In genomic region chrX:15335135-15336022, GRCh38 we compare ENCODE assay signal across 8 cellular contexts. TPM values are rescaled to one million over a fixed set of nuclear protein-coding genes. Genes with fewer than 3 reads are reported as not detected.
A peak's percentile ranks its signal among the peaks of the same experiment; 100 is the strongest.
DNase-seq lines count a peak whose midpoint lies in the region; ATAC-seq, FAIRE-seq and TF ChIP-seq lines count a peak whose summit lies in the region.

Gene PIGA, minus strand, starts transcription at chrX:15335523. Its CDS starts 3,593 bp downstream, at chrX:15331930.

- peak; percentile 93 to 94 for TF ChIP-seq POLR2A in gastrocnemius medialis (IDR thresholded peaks at IDR 0.05)

- H3K27me3 ChIP-seq in iPS DF 6.9 (ENCODE audit: control insufficient read depth, insufficient read depth, low read length) (no peaks in the 10 kb centered on the region), gastrocnemius medialis (no peaks in the 10 kb centered on the region)

- in situ Hi-C loops in gastrocnemius medialis (cut with MboI; ENCODE audit: low sequenced_read_pairs in 4 of 4): loop anchor here in 1 of 4 donors (25.0 kb wide), 1 partner anchor 152 kb away; the partner anchor contains the start of gene PIR

- DNase-seq in NCI-H2107 treated with DMSO at 0.1 percent for 48 hours (lab: John Stamatoyannopoulos, UW; ENCODE audit: unreplicated experiment): peak; percentile 96
- peak; percentile 73 for DNase-seq in iPS DF 6.9 (ENCODE audit: low read depth, low spot score)
- DNase-seq in gastrocnemius medialis: peak; percentile 93 to 96

- peaks cover 21% of the 10 kb centered on the region for H3K4me1 Mint-ChIP-seq in brain

- peaks cover 0 to 2% (median 0%) of the 10 kb centered on the region in 5 experiments for H3K9me3 Mint-ChIP-seq in brain

- H3K27ac ChIP-seq in 22Rv1: peak within 1 kb of the TSS; percentile 60
- H3K27ac ChIP-seq in iPS DF 6.9 (ENCODE audit: low read length): no peak within 1 kb of the TSS
- H3K27ac ChIP-seq in gastrocnemius medialis: peak within 1 kb of the TSS; percentile 86 to 91 (median 89)

- 0 out of 2 replicates have a peak, but pooled peaks cover 3% of the 10 kb centered on the region for H3K36me3 ChIP-seq in iPS DF 6.9 (ENCODE audit: control insufficient read depth, insufficient read depth, low read length)
- H3K36me3 ChIP-seq in gastrocnemius medialis: no peaks in the 10 kb centered on the region

- no peaks in the 10 kb centered on the region for H3K27me3 Mint-ChIP-seq in brain

- H3K4me3 Mint-ChIP-seq in brain: peak within 1 kb of the TSS; percentile 90 to 94 (median 91)

- intact Hi-C loops in gastrocnemius medialis (cut with DNase I; ENCODE audit: low total_unique reads): loop anchor here (1.0 to 10.0 kb wide), 4 partner anchors 19 to 340 kb away; partner anchors contain the start of gene PIR

- peak; percentile 96 for ATAC-seq in GM18520 (IDR thresholded peaks at IDR 0.05; ENCODE audit: unreplicated experiment)
- peak; percentile 97 for ATAC-seq in HG03064 (IDR thresholded peaks at IDR 0.05; ENCODE audit: low read depth, unreplicated experiment)
- ATAC-seq in gastrocnemius medialis: peak; percentile 95 to 96

- no peaks in the 10 kb centered on the region for H3K9me3 ChIP-seq in iPS DF 6.9 (ENCODE audit: control insufficient read depth, insufficient read depth, low read length)
- no peaks in the 10 kb centered on the region for H3K9me3 ChIP-seq in gastrocnemius medialis

- WGBS in iPS DF 6.9 (ENCODE audit: insufficient coverage, insufficient read length): no CpG with 5 or more reads among the region's 72 CpGs

- H3K4me3 ChIP-seq in iPS DF 6.9 (ENCODE audit: low read length): peak within 1 kb of the TSS; percentile 100
- H3K4me3 ChIP-seq in gastrocnemius medialis: peak within 1 kb of the TSS; percentile 63 to 78 (median 72)

- TF ChIP-seq CTCF in 22Rv1 (IDR thresholded peaks at IDR 0.05) (no peak), brain (conservative IDR thresholded peaks at IDR 0.05) (no peak), gastrocnemius medialis (IDR thresholded peaks at IDR 0.05 in 4 of 5, conservative IDR thresholded peaks at IDR 0.05 in 1 of 5) (no peak)

- H3K27ac Mint-ChIP-seq in brain: peak within 1 kb of the TSS; percentile 91 to 95 (median 91)

- peak; percentile 71 for FAIRE-seq in TTC549 (lab: Jason Lieb, UNC)

- no peaks in the 10 kb centered on the region for H3K4me1 ChIP-seq in iPS DF 6.9 (ENCODE audit: control insufficient read depth, insufficient read depth, low read length)
- peaks cover 0 to 13% of the 10 kb centered on the region in 2 donors for H3K4me1 ChIP-seq in gastrocnemius medialis

- no peaks in the 10 kb centered on the region for H3K36me3 Mint-ChIP-seq in brain

RNA-seq across cellular contexts. Expression of gene PIGA, which starts in this region (rescaled TPM):
- 3.4 TPM for polyA plus RNA-seq in brain (ENCODE audit: insufficient read depth, low read depth, low replicate concordance)
- total RNA-seq in gastrocnemius medialis: 1 to 10 TPM; 1.5 to 5.9 (median 3.1) TPM
